ENCODE assay signal across 23 cellular contexts in the genomic region with DNA sequence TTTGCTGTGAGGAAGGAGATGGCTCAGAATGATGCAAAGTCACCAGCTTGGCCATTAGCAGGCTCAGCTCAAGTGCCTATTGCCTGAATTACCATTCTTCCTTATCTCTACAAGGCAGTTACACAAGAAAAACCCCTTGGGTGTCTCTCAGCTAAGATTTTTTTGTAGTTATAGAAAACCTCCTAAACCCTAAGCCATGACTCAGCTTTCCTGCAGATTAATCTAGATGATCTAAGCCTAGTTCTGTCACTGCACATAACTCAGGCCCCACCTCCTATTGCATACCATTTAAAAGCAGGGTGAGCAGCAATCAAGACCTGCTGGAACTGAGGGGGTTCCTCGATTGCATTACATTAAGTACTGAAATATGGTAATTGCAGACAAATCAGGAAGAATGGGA.
DNase-seq lines count a peak whose midpoint lies in the region; ATAC-seq and TF ChIP-seq lines count a peak whose summit lies in the region.
"Had no signal": no experiment of that assay in that cellular context is flagged by ENCODE, and none has a peak within 500 bp of the region (broad histone marks: within the 10 kb centered on the region; RNA-seq: fewer than 3 reads in every experiment).

No MANE protein-coding gene starts in this region.

- H2AK5ac ChIP-seq in H9 (ENCODE audit: insufficient read length, low read length), result no peak overlapping the region

- H4K91ac ChIP-seq in H9 (ENCODE audit: insufficient read length, low read depth, low read length), result no peak overlapping the region

- dilution Hi-C loops in mammary epithelial cell (cut with HindIII; ENCODE audit: low sequenced_read_pairs), result no loop called here

- H3K79me1 ChIP-seq in H9 (ENCODE audit: insufficient read depth, low read depth, low read length, poor library complexity, severe bottlenecking), result no peaks in the 10 kb centered on the region

- H3K79me2 ChIP-seq in mammary epithelial cell (ENCODE audit: insufficient read depth, low read length) (no peaks in the 10 kb centered on the region), H9 (ENCODE audit: insufficient read depth, low read length) (no peaks in the 10 kb centered on the region)

- H3K9ac ChIP-seq in mammary epithelial cell (ENCODE audit: insufficient read depth, low read length) (no peak overlapping the region), H9 (ENCODE audit: extremely low read depth, insufficient read length, low read length) (no peak overlapping the region)

- H3K18ac ChIP-seq in H9 (ENCODE audit: insufficient read length, low read depth, low read length), result no peak overlapping the region

- H2BK120ac ChIP-seq in H9 (ENCODE audit: low read depth, low read length, poor library complexity, severe bottlenecking), result no peak overlapping the region

- no peak overlapping the region for H4K8ac ChIP-seq in H9 (replicated peaks; ENCODE audit: insufficient read length, low read depth, low read length)

- H3K23me2 ChIP-seq in H9 (ENCODE audit: insufficient read length, low read depth, low read length, poor library complexity, severe bottlenecking), result no peaks in the 10 kb centered on the region

- H3K27ac Mint-ChIP-seq in MCF 10A (ENCODE audit: low read depth, unreplicated experiment) (no peak overlapping the region), H9 (no peak overlapping the region)
- H3K27ac Mint-ChIP-seq: activated CD4-positive, alpha-beta T cell treated with anti-CD3 and anti-CD28 coated beads, Interleukin-2, amount 10 ng/mL, durations not matched to agents 24 days and 14 days; activated naive CD4-positive, alpha-beta T cell treated with anti-CD3 and anti-CD28 coated beads, Interleukin-2, amount 10 ng/mL, durations not matched to agents 7 days and 5 days; B cell; GM23338 had no signal

- POLR2A ChIA-PET in MCF 10A (lab: Yijun Ruan, JAX), result no interaction called here

- no peak overlapping the region for H3K4me3 ChIP-seq in mammary epithelial cell (replicated peaks in 1 of 3; ENCODE audit: insufficient read depth in 1 of 3, low read depth in 2 of 3, low read length in 3 of 3)
- H3K4me3 ChIP-seq in fibroblast of villous mesenchyme (ENCODE audit: low read depth, low read length), result no peak overlapping the region
- H3K4me3 ChIP-seq: GM23338, SJSA1 had no signal

- TF ChIP-seq CTCF in MCF 10A (IDR thresholded peaks at IDR 0.05; ENCODE audit: unreplicated experiment), result no peak
- no peak for TF ChIP-seq CTCF in mammary epithelial cell (conservative IDR thresholded peaks at IDR 0.05 in 1 of 2, IDR thresholded peaks at IDR 0.05 in 1 of 2; ENCODE audit: extremely low read depth in 1 of 2, insufficient read depth in 1 of 2, low read depth in 1 of 2, low read length in 2 of 2)
- no peak for TF ChIP-seq CTCF in fibroblast of villous mesenchyme (IDR thresholded peaks at IDR 0.05; ENCODE audit: insufficient read depth, low read depth, low read length)
- TF ChIP-seq CTCF in H9 (conservative IDR thresholded peaks at IDR 0.05), result no peak

- H3K9me3 Mint-ChIP-seq in MCF 10A (ENCODE audit: unreplicated experiment), result no peaks in the 10 kb centered on the region
- no peaks in the 10 kb centered on the region for H3K9me3 Mint-ChIP-seq in H9
- H3K9me3 Mint-ChIP-seq: GM23338 had no signal

- H3T11ph ChIP-seq in H9 (ENCODE audit: low read length), result no peak overlapping the region

- H3K14ac ChIP-seq in H9 (ENCODE audit: insufficient read depth, low read length), result no peak overlapping the region

- H2BK5ac ChIP-seq in H9 (ENCODE audit: insufficient read length, low read length), result no peak overlapping the region

- no peak overlapping the region for H3K23ac ChIP-seq in H9 (ENCODE audit: insufficient read length, low read depth, low read length)

- H3K27me3 ChIP-seq in mammary epithelial cell (ENCODE audit: insufficient read depth, low read length) (no peaks in the 10 kb centered on the region), H9 (ENCODE audit: insufficient read depth, low read length) (no peaks in the 10 kb centered on the region)
- H3K27me3 ChIP-seq: SJSA1 had no signal

- BruUV-seq in MCF 10A (replicated peaks; lab: Mats Ljungman, UMichigan), result no TSS peak
- no TSS peak for BruUV-seq in mammary epithelial cell (replicated peaks; lab: Mats Ljungman, UMichigan)

- H2BK15ac ChIP-seq in H9 (ENCODE audit: low read depth, low read length), result no peak overlapping the region

- H3K4me1 Mint-ChIP-seq in MCF 10A (ENCODE audit: insufficient read depth, unreplicated experiment), result no peaks in the 10 kb centered on the region
- no peaks in the 10 kb centered on the region for H3K4me1 Mint-ChIP-seq in H9
- H3K4me1 Mint-ChIP-seq: activated CD4-positive, alpha-beta T cell treated with anti-CD3 and anti-CD28 coated beads, Interleukin-2, amount 10 ng/mL, durations not matched to agents 24 days and 14 days; activated naive CD4-positive, alpha-beta T cell treated with anti-CD3 and anti-CD28 coated beads, Interleukin-2, amount 10 ng/mL, durations not matched to agents 7 days and 5 days; B cell; GM23338 had no signal

- in situ Hi-C loops in mammary epithelial cell (cut with MboI; ENCODE audit: low sequenced_read_pairs in 2 of 2), result no loop called here

- H2BK12ac ChIP-seq in H9 (ENCODE audit: insufficient read length, low read depth, low read length), result no peak overlapping the region

- H3K4me3 Mint-ChIP-seq in MCF 10A (ENCODE audit: unreplicated experiment) (no peak overlapping the region), H9 (no peak overlapping the region)
- H3K4me3 Mint-ChIP-seq: activated CD4-positive, alpha-beta T cell treated with anti-CD3 and anti-CD28 coated beads, Interleukin-2, amount 10 ng/mL, durations not matched to agents 24 days and 14 days; activated naive CD4-positive, alpha-beta T cell treated with anti-CD3 and anti-CD28 coated beads, Interleukin-2, amount 10 ng/mL, durations not matched to agents 7 days and 5 days; B cell; GM23338 had no signal

- H3K4me2 ChIP-seq in mammary epithelial cell (ENCODE audit: insufficient read depth, low read depth, low read length), result no peak overlapping the region
- H3K4me2 ChIP-seq in H9 (ENCODE audit: insufficient read depth, insufficient read length, low read length), result no peak overlapping the region
- H3K4me2 ChIP-seq: GM23338 had no signal

- H3K27ac ChIP-seq in mammary epithelial cell (ENCODE audit: insufficient read depth, low read depth, low read length) (no peak overlapping the region), H9 (ENCODE audit: insufficient read length, low read depth, low read length) (no peak overlapping the region)
- H3K27ac ChIP-seq: SJSA1, VCaP had no signal

- no peaks in the 10 kb centered on the region for H3K27me3 Mint-ChIP-seq in MCF 10A (ENCODE audit: insufficient read depth, unreplicated experiment)
- no peaks in the 10 kb centered on the region for H3K27me3 Mint-ChIP-seq in H9 (ENCODE audit: low read depth)
- H3K27me3 Mint-ChIP-seq: activated CD4-positive, alpha-beta T cell treated with anti-CD3 and anti-CD28 coated beads, Interleukin-2, amount 10 ng/mL, durations not matched to agents 24 days and 14 days; activated naive CD4-positive, alpha-beta T cell treated with anti-CD3 and anti-CD28 coated beads, Interleukin-2, amount 10 ng/mL, durations not matched to agents 7 days and 5 days; B cell had no signal

- no peaks in the 10 kb centered on the region for H3K4me1 ChIP-seq in mammary epithelial cell (ENCODE audit: insufficient read depth, low read length)
- no peaks in the 10 kb centered on the region for H3K4me1 ChIP-seq in H9 (ENCODE audit: insufficient read depth, low read length)
- H3K4me1 ChIP-seq: SJSA1 had no signal

- no peaks in the 10 kb centered on the region for H3K36me3 Mint-ChIP-seq in MCF 10A (ENCODE audit: insufficient read depth, unreplicated experiment)
- H3K36me3 Mint-ChIP-seq in H9 (ENCODE audit: insufficient read depth in 1 of 3, low read depth in 3 of 3), result no peaks in the 10 kb centered on the region
- H3K36me3 Mint-ChIP-seq: activated naive CD4-positive, alpha-beta T cell treated with anti-CD3 and anti-CD28 coated beads, Interleukin-2, amount 10 ng/mL, durations not matched to agents 7 days and 5 days had no signal

- 8% methylated on average over 1 of the region's 1 CpG for WGBS in mammary epithelial cell (ENCODE audit: low coverage, missing lambda C conversion rate)
- no CpG with 5 or more reads among the region's 1 CpG for WGBS in H9 (ENCODE audit: extremely low coverage, insufficient read length, low lambda C conversion rate)

- no peak overlapping the region for H2BK20ac ChIP-seq in H9 (ENCODE audit: low read depth, low read length, poor library complexity, severe bottlenecking)

- H4K20me1 ChIP-seq in mammary epithelial cell (ENCODE audit: insufficient read depth, low read length) (no peaks in the 10 kb centered on the region), H9 (ENCODE audit: control insufficient read depth, insufficient read depth, insufficient read length) (no peaks in the 10 kb centered on the region)

- no peaks in the 10 kb centered on the region for H3K36me3 ChIP-seq in mammary epithelial cell (ENCODE audit: insufficient read depth, low read length)
- H3K36me3 ChIP-seq: SJSA1 had no signal

- no peak for ATAC-seq in HG03457 (IDR thresholded peaks at IDR 0.05; ENCODE audit: unreplicated experiment)
- ATAC-seq: GM23338, Panc1 had no signal

- intact Hi-C loops in MCF 10A (cut with micrococcal nuclease) (no loop called here), mammary epithelial cell (cut with micrococcal nuclease) (no loop called here)

- H3K9me3 ChIP-seq in mammary epithelial cell (replicated peaks; ENCODE audit: insufficient read depth, low read length), result no peaks in the 10 kb centered on the region
- H3K9me3 ChIP-seq in H9 (ENCODE audit: control insufficient read depth, low read depth, low read length), result no peaks in the 10 kb centered on the region

- CTCF ChIA-PET in MCF 10A (lab: Yijun Ruan, JAX) (interaction anchor here (1.2 kb wide), 1 partner anchor 58 kb away, joined by 4 read pairs; no protein-coding TSS in a partner anchor), mammary epithelial cell (lab: Charles Lee; ENCODE audit: low non-redundant PET) (no interaction called here)

- no peak overlapping the region for H3K4ac ChIP-seq in H9 (ENCODE audit: low read depth, low read length)

- peak; percentile 8 for DNase-seq in MCF 10A (ENCODE audit: unreplicated experiment)
- no peak for DNase-seq in mammary epithelial cell
- DNase-seq in SKM-1 treated with dmso at 0.1 percent for 144 hours (lab: John Stamatoyannopoulos, UW; ENCODE audit: unreplicated experiment), result peak; percentile 62
- peak; percentile 1 for DNase-seq in fibroblast of villous mesenchyme (ENCODE audit: low read depth)
- DNase-seq in NCI-H1694 treated with DMSO at 0.1 percent for 48 hours (lab: John Stamatoyannopoulos, UW), result no peak
- no peak for DNase-seq in H9
- DNase-seq in effector CD4-positive, alpha-beta T cell, result no peak
- DNase-seq: activated CD4-positive, alpha-beta T cell treated with anti-CD3 and anti-CD28 coated beads, Interleukin-2, amount 10 ng/mL, durations not matched to agents 24 days and 14 days; activated naive CD4-positive, alpha-beta T cell treated with anti-CD3 and anti-CD28 coated beads, Interleukin-2, amount 10 ng/mL, durations not matched to agents 7 days and 5 days; amygdala; DMS79; kidney glomerular epithelial cell; NCI-H1105; NCI-H2029 treated with DMSO at 0.1 percent for 48 hours; NCI-H446; stimulated activated CD8-positive, alpha-beta memory T cell treated with anti-CD3 and anti-CD28 coated beads, Interleukin-4, amount 100 ng/mL, for 48 hours; T-helper 2 cell had no signal

- H3K56ac ChIP-seq in H9 (ENCODE audit: insufficient read length, low read depth, low read length), result no peak overlapping the region

- no peak overlapping the region for H4K5ac ChIP-seq in H9 (ENCODE audit: insufficient read length, low read depth, low read length)

- H2AFZ ChIP-seq in mammary epithelial cell (ENCODE audit: low read depth, low read length) (no peak overlapping the region), H9 (ENCODE audit: low read length) (no peak overlapping the region)
- H2AFZ ChIP-seq: GM23338 had no signal

Comparison
In these comparisons a context has a peak if more than half of its experiments do, and no peak if none do; other contexts are left out.
1. DNase-seq: peak in MCF 10A (single experiment), SKM-1 treated with dmso at 0.1 percent for 144 hours (single experiment) and fibroblast of villous mesenchyme (single experiment); none in mammary epithelial cell (single experiment), NCI-H1694 treated with DMSO at 0.1 percent for 48 hours (single experiment), H9 (single experiment) and effector CD4-positive, alpha-beta T cell (single experiment).